ENCODE assay signal across 8 cellular contexts in genomic region chr3:10192953-10193691, GRCh38. TPM values are rescaled to one million over a fixed set of nuclear protein-coding genes. Genes with fewer than 3 reads are reported as not detected.
A peak's percentile ranks its signal among the peaks of the same experiment; 100 is the strongest.
DNase-seq lines count a peak whose midpoint lies in the region; ATAC-seq and TF ChIP-seq lines count a peak whose summit lies in the region.

No MANE protein-coding gene starts in this region.

- no peaks in the 10 kb centered on the region for H3K9me3 Mint-ChIP-seq in activated naive CD8-positive, alpha-beta T cell (ENCODE audit: low read depth)

- peak overlapping the region; percentile 98 for H3K27ac Mint-ChIP-seq in activated naive CD8-positive, alpha-beta T cell

- peak; percentile 43 for TF ChIP-seq CTCF in BE2C (IDR thresholded peaks at IDR 0.05; ENCODE audit: low read depth, low read length)

- H3K4me1 ChIP-seq in BE2C = no peaks in the 10 kb centered on the region

- no peaks in the 10 kb centered on the region for H3K27me3 ChIP-seq in BE2C

- no peaks in the 10 kb centered on the region for H3K36me3 Mint-ChIP-seq in activated naive CD8-positive, alpha-beta T cell

- ATAC-seq in GM21447 (IDR thresholded peaks at IDR 0.05; ENCODE audit: unreplicated experiment) (peak; percentile 38), GM21515 (IDR thresholded peaks at IDR 0.05; ENCODE audit: unreplicated experiment) (no peak)

- H3K4me3 Mint-ChIP-seq in activated naive CD8-positive, alpha-beta T cell = peak overlapping the region; percentile 82

- peaks cover 86% of the 10 kb centered on the region for H3K4me1 Mint-ChIP-seq in activated naive CD8-positive, alpha-beta T cell (ENCODE audit: low read depth)

- DNase-seq in BE2C = peak; percentile 49
- peak; percentile 68 for DNase-seq in RKO (ENCODE audit: low spot score)
- DNase-seq in hepatic stellate cell (ENCODE audit: low spot score) = peak; percentile 79
- peak; percentile 82 for DNase-seq in stimulated activated CD4-positive, alpha-beta T cell treated with anti-CD3 and anti-CD28 coated beads, Interleukin-15, amount 100 ng/mL, for 24 hours
- no peak for DNase-seq in NCI-H1092 (lab: John Stamatoyannopoulos, UW)

- H3K36me3 ChIP-seq in BE2C = no peaks in the 10 kb centered on the region

- H3K4me3 ChIP-seq in BE2C (ENCODE audit: low read depth, low read length) = no peak overlapping the region

- H3K9me3 ChIP-seq in BE2C = no peaks in the 10 kb centered on the region

- no peaks in the 10 kb centered on the region for H3K27me3 Mint-ChIP-seq in activated naive CD8-positive, alpha-beta T cell

RNA-seq across cellular contexts. Expression of gene IRAK2, which starts 28.4 kb away (rescaled TPM):
- polyA plus RNA-seq in BE2C (2012; ENCODE audit: insufficient read depth, insufficient read length, low read depth) = 0.37 TPM

RNA-seq across cellular contexts. Expression of gene VHL, which starts 51.5 kb away (rescaled TPM):
- 22.8 TPM for polyA plus RNA-seq in BE2C (2012; ENCODE audit: insufficient read depth, insufficient read length, low read depth)

RNA-seq across cellular contexts. Expression of gene TATDN2, which starts 55.1 kb away (rescaled TPM):
- 15.8 TPM for polyA plus RNA-seq in BE2C (2012; ENCODE audit: insufficient read depth, insufficient read length, low read depth)
